Comparison of ENCODE assay signal across 8 cellular contexts in the genomic region with DNA sequence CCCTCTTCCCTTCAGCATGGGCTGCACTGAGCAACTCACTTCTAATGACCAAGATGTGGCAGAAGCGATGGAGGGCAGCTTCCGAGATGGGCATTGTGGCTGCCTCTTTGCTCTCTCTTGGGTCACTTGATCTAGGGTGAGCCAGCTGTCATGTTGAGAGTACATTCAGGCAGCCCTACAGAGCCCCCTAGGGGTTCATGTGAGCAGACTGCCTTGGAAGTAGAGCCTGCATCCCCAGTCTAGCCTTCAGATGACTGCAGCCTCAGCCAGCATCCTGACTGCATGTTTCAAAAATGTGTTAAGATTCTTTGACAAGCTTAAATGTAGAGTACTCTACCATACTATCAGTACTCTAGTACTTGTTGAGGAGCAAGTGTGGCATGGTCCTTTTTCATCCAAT.
DNase-seq lines count a peak whose midpoint lies in the region; ATAC-seq lines count a peak whose summit lies in the region.

No MANE protein-coding gene starts in this region.

- intact Hi-C loops in naive thymus-derived CD4-positive, alpha-beta T cell (cut with micrococcal nuclease): loop anchor here (5.0 to 10.0 kb wide), 2 partner anchors 311 to 314 kb away; no protein-coding TSS in a partner anchor
- intact Hi-C loops in Right ventricle myocardium inferior (cut with DNase I): loop anchor here (5.0 to 10.0 kb wide), 2 partner anchors 66 to 144 kb away; partner anchors contain the start of gene NCK2

- H3K27ac Mint-ChIP-seq in activated T-helper 17 cell treated with anti-CD3 and anti-CD28 coated beads, Interleukin-2, amount 50 U/mL, for 72 hours: peak overlapping the region; percentile 42
- H3K27ac Mint-ChIP-seq in naive thymus-derived CD4-positive, alpha-beta T cell: peak overlapping the region in 5 of 9 donors; percentile 44 to 83 (median 53)

- peak; percentile 88 for ATAC-seq in activated T-helper 17 cell treated with anti-CD3 and anti-CD28 coated beads, Interleukin-2, amount 50 U/mL, for 72 hours (replicated peaks)
- peak; percentile 74 for ATAC-seq in naive thymus-derived CD4-positive, alpha-beta T cell
- ATAC-seq in Right ventricle myocardium inferior (no peak), GM21526 (IDR thresholded peaks at IDR 0.05; ENCODE audit: low FRiP score, unreplicated experiment) (no peak), GM19397 (IDR thresholded peaks at IDR 0.05; ENCODE audit: unreplicated experiment) (no peak)

- H3K36me3 ChIP-seq in naive thymus-derived CD4-positive, alpha-beta T cell (ENCODE audit: control insufficient read depth in 2 of 3, insufficient read depth in 3 of 3, low read length in 3 of 3): peaks cover 0 to 37% (median 4%) of the 10 kb centered on the region in 3 experiments

- H3K27ac ChIP-seq in naive thymus-derived CD4-positive, alpha-beta T cell (ENCODE audit: low read depth, low read length): no peak overlapping the region

- peak; percentile 62 for DNase-seq in NCI-H82 (lab: John Stamatoyannopoulos, UW)
- DNase-seq in NCI-H82 treated with DMSO at 0.1 percent for 48 hours (lab: John Stamatoyannopoulos, UW; ENCODE audit: unreplicated experiment): no peak
- peak; percentile 34 for DNase-seq in LHCN-M2 (ENCODE audit: low read depth)
- DNase-seq in naive thymus-derived CD4-positive, alpha-beta T cell: no peak
- no peak for DNase-seq in Right ventricle myocardium inferior (ENCODE audit: missing footprints)

- peaks cover 3% of the 10 kb centered on the region for H3K9me3 Mint-ChIP-seq in activated T-helper 17 cell treated with anti-CD3 and anti-CD28 coated beads, Interleukin-2, amount 50 U/mL, for 72 hours
- H3K9me3 Mint-ChIP-seq in naive thymus-derived CD4-positive, alpha-beta T cell: peaks cover 0 to 25% (median 6%) of the 10 kb centered on the region in 11 donors

- H3K27me3 Mint-ChIP-seq in activated T-helper 17 cell treated with anti-CD3 and anti-CD28 coated beads, Interleukin-2, amount 50 U/mL, for 72 hours: no peaks in the 10 kb centered on the region
- H3K27me3 Mint-ChIP-seq in naive thymus-derived CD4-positive, alpha-beta T cell: no peaks in the 10 kb centered on the region

- no peaks in the 10 kb centered on the region for H3K9me3 ChIP-seq in naive thymus-derived CD4-positive, alpha-beta T cell (ENCODE audit: control insufficient read depth in 2 of 3, low read length in 3 of 3)

- POLR2A ChIA-PET in naive thymus-derived CD4-positive, alpha-beta T cell (lab: Charles Lee): no interaction called here

- H3K4me1 ChIP-seq in naive thymus-derived CD4-positive, alpha-beta T cell (ENCODE audit: control insufficient read depth in 2 of 2, insufficient read depth in 2 of 2, low read length in 2 of 2): peaks cover 39 to 46% of the 10 kb centered on the region in 2 donors

- H3K4me3 Mint-ChIP-seq in activated T-helper 17 cell treated with anti-CD3 and anti-CD28 coated beads, Interleukin-2, amount 50 U/mL, for 72 hours: peak overlapping the region; percentile 1
- H3K4me3 Mint-ChIP-seq in naive thymus-derived CD4-positive, alpha-beta T cell: peak overlapping the region in 3 of 10 donors; percentile 13 to 52 (median 37)

- no peaks in the 10 kb centered on the region for H3K27me3 ChIP-seq in naive thymus-derived CD4-positive, alpha-beta T cell (ENCODE audit: control insufficient read depth in 2 of 2, insufficient read depth in 2 of 2, low read length in 2 of 2)

- H3K36me3 Mint-ChIP-seq in activated T-helper 17 cell treated with anti-CD3 and anti-CD28 coated beads, Interleukin-2, amount 50 U/mL, for 72 hours (ENCODE audit: low read depth): peaks cover 97% of the 10 kb centered on the region
- peaks cover 9 to 59% (median 50%) of the 10 kb centered on the region in 5 donors for H3K36me3 Mint-ChIP-seq in naive thymus-derived CD4-positive, alpha-beta T cell

- H3K4me1 Mint-ChIP-seq in activated T-helper 17 cell treated with anti-CD3 and anti-CD28 coated beads, Interleukin-2, amount 50 U/mL, for 72 hours: peaks cover 60% of the 10 kb centered on the region
- peaks cover 37 to 77% (median 69%) of the 10 kb centered on the region in 7 donors for H3K4me1 Mint-ChIP-seq in naive thymus-derived CD4-positive, alpha-beta T cell

- no peak overlapping the region for H3K4me3 ChIP-seq in naive thymus-derived CD4-positive, alpha-beta T cell (ENCODE audit: low read length)

- CTCF ChIA-PET in naive thymus-derived CD4-positive, alpha-beta T cell (lab: Charles Lee): interaction anchor here (1.1 kb wide), 1 partner anchor 11 kb away, joined by 3 read pairs; no protein-coding TSS in a partner anchor

Comparison
In these comparisons a context has a peak if more than half of its experiments do, and no peak if none do; other contexts are left out.
1. DNase-seq: peak in NCI-H82 (single experiment) and LHCN-M2 (single experiment); none in NCI-H82 treated with DMSO at 0.1 percent for 48 hours (single experiment), naive thymus-derived CD4-positive, alpha-beta T cell (0 of 9) and Right ventricle myocardium inferior (single experiment).
2. ATAC-seq: peak in activated T-helper 17 cell treated with anti-CD3 and anti-CD28 coated beads, Interleukin-2, amount 50 U/mL, for 72 hours (single experiment) and naive thymus-derived CD4-positive, alpha-beta T cell (single experiment); none in Right ventricle myocardium inferior (single experiment), GM21526 (single experiment) and GM19397 (single experiment).